Comparison of ENCODE assay signal across 27 cellular contexts in genomic region chr6:87979737-87980136, GRCh38.
"Had no signal": no experiment of that assay in that cellular context is flagged by ENCODE, and none has a peak within 500 bp of the region (broad histone marks: within the 10 kb centered on the region; RNA-seq: fewer than 3 reads in every experiment).

No MANE protein-coding gene starts in this region.

- H3K9me3 ChIP-seq: adrenal gland, body of pancreas, breast epithelium had no signal

- H3K27me3 ChIP-seq: adrenal gland, body of pancreas, breast epithelium had no signal

- H3K4me1 ChIP-seq: adrenal gland, body of pancreas, breast epithelium had no signal

- H3K9me3 Mint-ChIP-seq: activated CD4-positive, alpha-beta T cell treated with anti-CD3 and anti-CD28 coated beads, Interleukin-2, amount 10 ng/mL, durations not matched to agents 24 days and 14 days; activated CD8-positive, alpha-beta T cell treated with anti-CD3 and anti-CD28 coated beads for 36 hours; activated naive CD4-positive, alpha-beta T cell treated with anti-CD3 and anti-CD28 coated beads for 36 hours; activated naive CD4-positive, alpha-beta T cell treated with anti-CD3 and anti-CD28 coated beads, Interleukin-2, amount 50 U/mL, for 72 hours; activated T-cell treated with anti-CD3 and anti-CD28 coated beads, Interleukin-2, amount 50 U/mL, for 4 hours; activated T-helper 1 cell treated with anti-CD3 and anti-CD28 coated beads, Interleukin-12 subunit alpha, Interleukin-12 subunit beta, Interleukin-2, Interleukin-4 antibody, amounts not matched to agents 30 ng/mL and 10 ng/mL and 1 ng/mL, durations not matched to agents 14 hours and 24 hours and 36 hours; T-helper 1 cell treated with Interleukin-12 subunit alpha and Interleukin-12 subunit beta and Interleukin-4 antibody, amounts not matched to agents 30 μg/mL and 1 μg/mL, for 36 hours; T-helper 2 cell treated with Interferon-gamma antibody and Interleukin-4, amounts not matched to agents 5 μg/mL and 100 μg/mL, for 36 hours had no signal

- H3K27ac ChIP-seq: adrenal gland, body of pancreas, breast epithelium had no signal

- H3K36me3 ChIP-seq: adrenal gland, breast epithelium had no signal

- ATAC-seq: activated CD8-positive, alpha-beta T cell treated with anti-CD3 and anti-CD28 coated beads for 36 hours; activated naive CD4-positive, alpha-beta T cell treated with anti-CD3 and anti-CD28 coated beads, Interleukin-2, amount 50 U/mL, for 72 hours; activated T-cell treated with anti-CD3 and anti-CD28 coated beads, Interleukin-2, amount 50 U/mL, for 4 hours; body of pancreas had no signal

- H3K36me3 Mint-ChIP-seq: activated naive CD4-positive, alpha-beta T cell treated with anti-CD3 and anti-CD28 coated beads, Interleukin-2, amount 50 U/mL, for 72 hours had no signal

- FAIRE-seq: astrocyte, TTC549 had no signal

- H3K4me3 ChIP-seq: adrenal gland, body of pancreas, breast epithelium had no signal

- H3K27ac Mint-ChIP-seq: activated CD4-positive, alpha-beta T cell treated with anti-CD3 and anti-CD28 coated beads, Interleukin-2, amount 10 ng/mL, durations not matched to agents 24 days and 14 days; activated CD8-positive, alpha-beta T cell treated with anti-CD3 and anti-CD28 coated beads for 36 hours; activated naive CD4-positive, alpha-beta T cell treated with anti-CD3 and anti-CD28 coated beads for 36 hours; activated naive CD4-positive, alpha-beta T cell treated with anti-CD3 and anti-CD28 coated beads, Interleukin-2, amount 50 U/mL, for 72 hours; activated T-helper 1 cell treated with anti-CD3 and anti-CD28 coated beads, Interleukin-12 subunit alpha, Interleukin-12 subunit beta, Interleukin-2, Interleukin-4 antibody, amounts not matched to agents 30 ng/mL and 10 ng/mL and 1 ng/mL, durations not matched to agents 14 hours and 24 hours and 36 hours; T-helper 1 cell treated with Interleukin-12 subunit alpha and Interleukin-12 subunit beta and Interleukin-4 antibody, amounts not matched to agents 30 μg/mL and 1 μg/mL, for 36 hours; T-helper 2 cell treated with Interferon-gamma antibody and Interleukin-4, amounts not matched to agents 5 μg/mL and 100 μg/mL, for 36 hours had no signal

- H3K4me3 Mint-ChIP-seq: activated CD4-positive, alpha-beta T cell treated with anti-CD3 and anti-CD28 coated beads, Interleukin-2, amount 10 ng/mL, durations not matched to agents 24 days and 14 days; activated CD8-positive, alpha-beta T cell treated with anti-CD3 and anti-CD28 coated beads for 36 hours; activated naive CD4-positive, alpha-beta T cell treated with anti-CD3 and anti-CD28 coated beads for 36 hours; activated T-cell treated with anti-CD3 and anti-CD28 coated beads, Interleukin-2, amount 50 U/mL, for 4 hours; activated T-helper 1 cell treated with anti-CD3 and anti-CD28 coated beads, Interleukin-12 subunit alpha, Interleukin-12 subunit beta, Interleukin-2, Interleukin-4 antibody, amounts not matched to agents 30 ng/mL and 10 ng/mL and 1 ng/mL, durations not matched to agents 14 hours and 24 hours and 36 hours; T-helper 1 cell treated with Interleukin-12 subunit alpha and Interleukin-12 subunit beta and Interleukin-4 antibody, amounts not matched to agents 30 μg/mL and 1 μg/mL, for 36 hours; T-helper 2 cell treated with Interferon-gamma antibody and Interleukin-4, amounts not matched to agents 5 μg/mL and 100 μg/mL, for 36 hours had no signal

- H3K4me1 Mint-ChIP-seq: activated CD4-positive, alpha-beta T cell treated with anti-CD3 and anti-CD28 coated beads, Interleukin-2, amount 10 ng/mL, durations not matched to agents 24 days and 14 days had no signal

- DNase-seq: activated CD4-positive, alpha-beta T cell treated with anti-CD3 and anti-CD28 coated beads, Interleukin-2, amount 10 ng/mL, durations not matched to agents 24 days and 14 days; activated CD4-positive, alpha-beta T cell treated with anti-CD3 and anti-CD28 coated beads, Interleukin-2, amount 50 U/mL, for 4 hours; activated CD8-positive, alpha-beta T cell treated with anti-CD3 and anti-CD28 coated beads for 36 hours; activated gamma-delta T cell treated with Interleukin-2 at 50 U/mL for 16 hours; activated naive CD4-positive, alpha-beta T cell treated with anti-CD3 and anti-CD28 coated beads for 36 hours; activated T-cell treated with anti-CD3 and anti-CD28 coated beads for 4 hours; activated T-cell treated with anti-CD3 and anti-CD28 coated beads, Interleukin-2, amount 50 U/mL, for 4 hours; adrenal gland; body of pancreas; NCI-H1048; NCI-H1105 treated with DMSO at 0.1 percent for 48 hours; NCI-H1436; NCI-H1694; NCI-H1930; NCI-H2081 treated with DMSO at 0.1 percent for 48 hours; NCI-H226; NCI-H446 treated with DMSO at 0.1 percent for 48 hours; NCI-H524 treated with DMSO at 0.1 percent for 48 hours; NK-92 treated with Interleukin-12 subunit alpha and Interleukin-12 subunit beta, amount 100 ng/mL, for 24 hours; Right ventricle myocardium superior had no signal
